ENCODE assay signal across 1 cellular context in genomic region chr18:74597662-74598349, GRCh38.
TF ChIP-seq lines count a peak whose summit lies in the region.

Gene ZNF407 (plus strand): TSS chr18:74597870. CDS start chr18:74631020, 33,150 bp downstream.

TF ChIP-seq in K562, 482 proteins besides CTCF, POLR2A, EP300 and RAD21 (continued from another document and continues in another):
- TF ChIP-seq ZNF609 (CRISPR knock-in tag; IDR thresholded peaks at IDR 0.05; ENCODE audit: borderline replicate concordance) (no peak), CBX1 (IDR thresholded peaks at IDR 0.05; ENCODE audit: low read depth) (no peak), MXI1 (IDR thresholded peaks at IDR 0.05; ENCODE audit: low read depth, low read length) (no peak), VEZF1 (CRISPR knock-in tag; IDR thresholded peaks at IDR 0.05) (peak; percentile 90), ATF6 (CRISPR knock-in tag; IDR thresholded peaks at IDR 0.05) (no peak), SRSF3 (IDR thresholded peaks at IDR 0.05; ENCODE audit: insufficient read depth, low read length) (no peak), HDAC1 (IDR thresholded peaks at IDR 0.05) (peak in 1 of 2 experiments; percentile 75; a peak in 1 of 4 replicates), MAX (CRISPR knock-in tag; IDR thresholded peaks at IDR 0.05) (0 out of 2 replicates have a peak, but pooled peaks have one; percentile 25), STAT5B (CRISPR knock-in tag; IDR thresholded peaks at IDR 0.05) (no peak), ZNF77 (CRISPR knock-in tag; IDR thresholded peaks at IDR 0.05) (no peak), ETV6 (IDR thresholded peaks at IDR 0.05; ENCODE audit: borderline replicate concordance in 1 of 2, low read depth in 2 of 2, low read length in 1 of 2) (no peak), ETV6 (CRISPR knock-in tag; IDR thresholded peaks at IDR 0.05; ENCODE audit: borderline replicate concordance) (no peak), RBM15 (IDR thresholded peaks at IDR 0.05; ENCODE audit: insufficient read depth, low read length) (no peak), ZC3H8 (IDR thresholded peaks at IDR 0.05) (no peak), KAT8 (IDR thresholded peaks at IDR 0.05; ENCODE audit: low read depth) (no peak), ATF1 (CRISPR knock-in tag; IDR thresholded peaks at IDR 0.05) (no peak), ATF1 (tag; IDR thresholded peaks at IDR 0.05) (no peak), CEBPG (CRISPR knock-in tag; IDR thresholded peaks at IDR 0.05) (no peak), CEBPG (tag; conservative IDR thresholded peaks at IDR 0.05 in 1 of 2, IDR thresholded peaks at IDR 0.05 in 1 of 2) (no peak), ZNF133 (CRISPR knock-in tag; IDR thresholded peaks at IDR 0.05) (no peak), ZKSCAN3 (CRISPR knock-in tag; IDR thresholded peaks at IDR 0.05) (no peak), RB1 (IDR thresholded peaks at IDR 0.05; ENCODE audit: low read depth) (no peak), HNRNPH1 (optimal IDR thresholded peaks at IDR 0.05; ENCODE audit: low read depth, low read length) (no peak), ZNF695 (CRISPR knock-in tag; IDR thresholded peaks at IDR 0.05) (no peak), FOXK2 (conservative IDR thresholded peaks at IDR 0.05 in 1 of 2, IDR thresholded peaks at IDR 0.05 in 1 of 2; ENCODE audit: low read depth in 2 of 2) (no peak), PHF21A (IDR thresholded peaks at IDR 0.05; ENCODE audit: borderline replicate concordance, low read depth) (no peak), CBFA2T3 (IDR thresholded peaks at IDR 0.05) (no peak), DMBX1 (CRISPR knock-in tag; IDR thresholded peaks at IDR 0.05; ENCODE audit: borderline replicate concordance) (no peak), SIN3A (IDR thresholded peaks at IDR 0.05; ENCODE audit: borderline replicate concordance in 2 of 2, control insufficient read depth in 1 of 2, low read depth in 2 of 2, low read length in 2 of 2) (peak in 1 of 2 experiments; percentile 15; a peak in 1 of 4 replicates), ZNF347 (CRISPR knock-in tag; IDR thresholded peaks at IDR 0.05; ENCODE audit: low read depth) (no peak)
- TF ChIP-seq, protein P1, sequence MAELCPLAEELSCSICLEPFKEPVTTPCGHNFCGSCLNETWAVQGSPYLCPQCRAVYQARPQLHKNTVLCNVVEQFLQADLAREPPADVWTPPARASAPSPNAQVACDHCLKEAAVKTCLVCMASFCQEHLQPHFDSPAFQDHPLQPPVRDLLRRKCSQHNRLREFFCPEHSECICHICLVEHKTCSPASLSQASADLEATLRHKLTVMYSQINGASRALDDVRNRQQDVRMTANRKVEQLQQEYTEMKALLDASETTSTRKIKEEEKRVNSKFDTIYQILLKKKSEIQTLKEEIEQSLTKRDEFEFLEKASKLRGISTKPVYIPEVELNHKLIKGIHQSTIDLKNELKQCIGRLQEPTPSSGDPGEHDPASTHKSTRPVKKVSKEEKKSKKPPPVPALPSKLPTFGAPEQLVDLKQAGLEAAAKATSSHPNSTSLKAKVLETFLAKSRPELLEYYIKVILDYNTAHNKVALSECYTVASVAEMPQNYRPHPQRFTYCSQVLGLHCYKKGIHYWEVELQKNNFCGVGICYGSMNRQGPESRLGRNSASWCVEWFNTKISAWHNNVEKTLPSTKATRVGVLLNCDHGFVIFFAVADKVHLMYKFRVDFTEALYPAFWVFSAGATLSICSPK (IDR thresholded peaks at IDR 0.05; ENCODE audit: borderline replicate concordance) = no peak
- TF ChIP-seq, protein P2, sequence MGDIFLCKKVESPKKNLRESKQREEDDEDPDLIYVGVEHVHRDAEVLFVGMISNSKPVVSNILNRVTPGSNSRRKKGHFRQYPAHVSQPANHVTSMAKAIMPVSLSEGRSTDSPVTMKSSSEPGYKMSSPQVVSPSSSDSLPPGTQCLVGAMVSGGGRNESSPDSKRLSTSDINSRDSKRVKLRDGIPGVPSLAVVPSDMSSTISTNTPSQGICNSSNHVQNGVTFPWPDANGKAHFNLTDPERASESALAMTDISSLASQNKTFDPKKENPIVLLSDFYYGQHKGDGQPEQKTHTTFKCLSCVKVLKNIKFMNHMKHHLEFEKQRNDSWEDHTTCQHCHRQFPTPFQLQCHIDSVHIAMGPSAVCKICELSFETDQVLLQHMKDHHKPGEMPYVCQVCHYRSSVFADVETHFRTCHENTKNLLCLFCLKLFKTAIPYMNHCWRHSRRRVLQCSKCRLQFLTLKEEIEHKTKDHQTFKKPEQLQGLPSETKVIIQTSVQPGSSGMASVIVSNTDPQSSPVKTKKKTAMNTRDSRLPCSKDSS (IDR thresholded peaks at IDR 0.05; ENCODE audit: low read depth, partially characterized antibody) = no peak
- TF ChIP-seq, protein P3, sequence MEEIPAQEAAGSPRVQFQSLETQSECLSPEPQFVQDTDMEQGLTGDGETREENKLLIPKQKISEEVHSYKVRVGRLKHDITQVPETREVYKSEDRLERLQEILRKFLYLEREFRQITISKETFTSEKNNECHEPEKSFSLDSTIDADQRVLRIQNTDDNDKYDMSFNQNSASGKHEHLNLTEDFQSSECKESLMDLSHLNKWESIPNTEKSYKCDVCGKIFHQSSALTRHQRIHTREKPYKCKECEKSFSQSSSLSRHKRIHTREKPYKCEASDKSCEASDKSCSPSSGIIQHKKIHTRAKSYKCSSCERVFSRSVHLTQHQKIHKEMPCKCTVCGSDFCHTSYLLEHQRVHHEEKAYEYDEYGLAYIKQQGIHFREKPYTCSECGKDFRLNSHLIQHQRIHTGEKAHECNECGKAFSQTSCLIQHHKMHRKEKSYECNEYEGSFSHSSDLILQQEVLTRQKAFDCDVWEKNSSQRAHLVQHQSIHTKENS (CRISPR knock-in tag; IDR thresholded peaks at IDR 0.05) = no peak
- TF ChIP-seq, protein P4, sequence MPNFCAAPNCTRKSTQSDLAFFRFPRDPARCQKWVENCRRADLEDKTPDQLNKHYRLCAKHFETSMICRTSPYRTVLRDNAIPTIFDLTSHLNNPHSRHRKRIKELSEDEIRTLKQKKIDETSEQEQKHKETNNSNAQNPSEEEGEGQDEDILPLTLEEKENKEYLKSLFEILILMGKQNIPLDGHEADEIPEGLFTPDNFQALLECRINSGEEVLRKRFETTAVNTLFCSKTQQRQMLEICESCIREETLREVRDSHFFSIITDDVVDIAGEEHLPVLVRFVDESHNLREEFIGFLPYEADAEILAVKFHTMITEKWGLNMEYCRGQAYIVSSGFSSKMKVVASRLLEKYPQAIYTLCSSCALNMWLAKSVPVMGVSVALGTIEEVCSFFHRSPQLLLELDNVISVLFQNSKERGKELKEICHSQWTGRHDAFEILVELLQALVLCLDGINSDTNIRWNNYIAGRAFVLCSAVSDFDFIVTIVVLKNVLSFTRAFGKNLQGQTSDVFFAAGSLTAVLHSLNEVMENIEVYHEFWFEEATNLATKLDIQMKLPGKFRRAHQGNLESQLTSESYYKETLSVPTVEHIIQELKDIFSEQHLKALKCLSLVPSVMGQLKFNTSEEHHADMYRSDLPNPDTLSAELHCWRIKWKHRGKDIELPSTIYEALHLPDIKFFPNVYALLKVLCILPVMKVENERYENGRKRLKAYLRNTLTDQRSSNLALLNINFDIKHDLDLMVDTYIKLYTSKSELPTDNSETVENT (CRISPR knock-in tag; IDR thresholded peaks at IDR 0.05) = no peak
- TF ChIP-seq, protein P5, sequence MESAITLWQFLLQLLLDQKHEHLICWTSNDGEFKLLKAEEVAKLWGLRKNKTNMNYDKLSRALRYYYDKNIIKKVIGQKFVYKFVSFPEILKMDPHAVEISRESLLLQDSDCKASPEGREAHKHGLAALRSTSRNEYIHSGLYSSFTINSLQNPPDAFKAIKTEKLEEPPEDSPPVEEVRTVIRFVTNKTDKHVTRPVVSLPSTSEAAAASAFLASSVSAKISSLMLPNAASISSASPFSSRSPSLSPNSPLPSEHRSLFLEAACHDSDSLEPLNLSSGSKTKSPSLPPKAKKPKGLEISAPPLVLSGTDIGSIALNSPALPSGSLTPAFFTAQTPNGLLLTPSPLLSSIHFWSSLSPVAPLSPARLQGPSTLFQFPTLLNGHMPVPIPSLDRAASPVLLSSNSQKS (CRISPR knock-in tag; IDR thresholded peaks at IDR 0.05) = no peak
